9 cellular contexts compared by ENCODE assay signal in genomic region chr5:76125888-76126287, GRCh38. TPM values are rescaled to one million over a fixed set of nuclear protein-coding genes. Genes with fewer than 3 reads are reported as not detected.
"Had no signal": no experiment of that assay in that cellular context is flagged by ENCODE, and none has a peak within 500 bp of the region (broad histone marks: within the 10 kb centered on the region; RNA-seq: fewer than 3 reads in every experiment).

No MANE protein-coding gene starts in this region.

- H3K9me3 ChIP-seq: HAP-1 had no signal

- H3K4me3 ChIP-seq: GM23248, HAP-1 had no signal

- DNase-seq: GM23248, GOT3, H7, HFFc6 had no signal

- H3K27ac ChIP-seq: GM23248, HL-60 had no signal

- H3K9ac ChIP-seq: GM23248 had no signal

- H3K4me1 ChIP-seq: HAP-1 had no signal

- ATAC-seq: HCT116, HepG2 had no signal

- H3K36me3 ChIP-seq: HAP-1 had no signal

RNA-seq across cellular contexts. Expression of gene SV2C, which starts 42.7 kb away (rescaled TPM):
- total RNA-seq: GM23248, H7, HepG2, HFFc6, HT1080 had no signal
